ENCODE assay signal across 30 cellular contexts in genomic region chr16:64409762-64410161, GRCh38.
A peak's percentile ranks its signal among the peaks of the same experiment; 100 is the strongest.
DNase-seq lines count a peak whose midpoint lies in the region; ATAC-seq and TF ChIP-seq lines count a peak whose summit lies in the region.
"Had no signal": no experiment of that assay in that cellular context is flagged by ENCODE, and none has a peak within 500 bp of the region (broad histone marks: within the 10 kb centered on the region; RNA-seq: fewer than 3 reads in every experiment).

No MANE protein-coding gene starts in this region.

- H3K4me3 ChIP-seq in IMR-90 (ENCODE audit: insufficient read depth, low read depth, low read length): no peak overlapping the region
- H3K4me3 ChIP-seq in adrenal gland: no peak overlapping the region
- H3K4me3 ChIP-seq in testis: no peak overlapping the region
- H3K4me3 ChIP-seq: colonic mucosa, esophagus squamous epithelium, PC-9, thoracic aorta had no signal

- no peak overlapping the region for H3K18ac ChIP-seq in IMR-90 (ENCODE audit: low read depth, low read length)

- H2BK15ac ChIP-seq in IMR-90 (ENCODE audit: low read depth, low read length): no peak overlapping the region

- H2BK20ac ChIP-seq in IMR-90 (ENCODE audit: low read depth, low read length): no peak overlapping the region

- H3K9ac ChIP-seq in IMR-90 (ENCODE audit: low read depth, low read length): no peak overlapping the region

- H3K9me3 ChIP-seq in IMR-90 (ENCODE audit: control insufficient read depth, insufficient read depth, low read length) (no peaks in the 10 kb centered on the region), adrenal gland (replicated peaks in 1 of 3) (no peaks in the 10 kb centered on the region), testis (no peaks in the 10 kb centered on the region)
- H3K9me3 ChIP-seq: colonic mucosa, esophagus squamous epithelium, neutrophil, thoracic aorta had no signal

- no peak overlapping the region for H2AK5ac ChIP-seq in IMR-90 (ENCODE audit: low read depth, low read length)

- H3K4me1 ChIP-seq in IMR-90 (ENCODE audit: control insufficient read depth, insufficient read depth, low read length): no peaks in the 10 kb centered on the region
- H3K4me1 ChIP-seq in adrenal gland (replicated peaks in 1 of 2): peaks cover 15 to 19% of the 10 kb centered on the region in 2 donors
- H3K4me1 ChIP-seq in testis: peaks cover 6% of the 10 kb centered on the region
- H3K4me1 ChIP-seq: colonic mucosa, esophagus squamous epithelium had no signal

- H3K79me1 ChIP-seq in IMR-90 (ENCODE audit: low read depth in 1 of 2, low read length in 2 of 2): no peaks in the 10 kb centered on the region

- intact Hi-C loops in IMR-90 (cut with micrococcal nuclease) (no loop called here), adrenal gland (cut with DNase I) (loop anchor here in 1 of 2 donors (2.0 kb wide), 1 partner anchor 31 kb away; no protein-coding TSS in a partner anchor), left ventricle myocardium superior (cut with micrococcal nuclease) (no loop called here), testis (cut with DNase I; ENCODE audit: low total_unique reads) (no loop called here)

- no peaks in the 10 kb centered on the region for H3K9me1 ChIP-seq in IMR-90 (ENCODE audit: insufficient read depth, low read length)

- H2AK9ac ChIP-seq in IMR-90 (replicated peaks; ENCODE audit: low read depth, low read length, poor library complexity): no peak overlapping the region

- no peak overlapping the region for H3K27ac ChIP-seq in IMR-90 (ENCODE audit: insufficient read depth, low read length)
- H3K27ac ChIP-seq in adrenal gland: peak overlapping the region; percentile 4 to 72 (median 46)
- peak overlapping the region in 1 of 2 donors; percentile 31 for H3K27ac ChIP-seq in testis
- H3K27ac ChIP-seq: brain microvascular endothelial cell, colonic mucosa, esophagus squamous epithelium, neutrophil, PC-9, thoracic aorta had no signal

- H4K20me1 ChIP-seq in IMR-90 (ENCODE audit: insufficient read depth, low read length): no peaks in the 10 kb centered on the region

- no peak overlapping the region for H4K91ac ChIP-seq in IMR-90 (ENCODE audit: insufficient read depth, low read depth, low read length)

- CTCF ChIA-PET in IMR-90 (lab: Yijun Ruan, JAX): no interaction called here

- no peak overlapping the region for H2BK120ac ChIP-seq in IMR-90 (ENCODE audit: low read depth, low read length)

- peaks cover 2% of the 10 kb centered on the region; the same call in 1 of the 2 replicates for H3K27me3 ChIP-seq in IMR-90 (ENCODE audit: control insufficient read depth, insufficient read depth, low read length)
- no peaks in the 10 kb centered on the region for H3K27me3 ChIP-seq in adrenal gland
- no peaks in the 10 kb centered on the region for H3K27me3 ChIP-seq in testis
- H3K27me3 ChIP-seq: brain microvascular endothelial cell, colonic mucosa, esophagus squamous epithelium, neutrophil had no signal

- no peak overlapping the region for H2AFZ ChIP-seq in IMR-90 (replicated peaks; ENCODE audit: low read length, poor library complexity)
- H2AFZ ChIP-seq: PC-9 had no signal

- H4K5ac ChIP-seq in IMR-90 (ENCODE audit: low read depth, low read length): no peak overlapping the region

- no peak overlapping the region for H2BK5ac ChIP-seq in IMR-90 (ENCODE audit: low read depth, low read length, poor library complexity, severe bottlenecking)

- H3K4me2 ChIP-seq in IMR-90 (ENCODE audit: low read depth, low read length): no peak overlapping the region
- H3K4me2 ChIP-seq: PC-9 had no signal

- H3K4ac ChIP-seq in IMR-90 (ENCODE audit: low read depth, low read length): no peak overlapping the region

- dilution Hi-C loops in IMR-90 (cut with HindIII; ENCODE audit: low sequenced_read_pairs, unreplicated experiment): no loop called here

- no peak overlapping the region for H3K56ac ChIP-seq in IMR-90 (ENCODE audit: extremely low read depth, insufficient read depth, low read length)

- H3K36me3 ChIP-seq in IMR-90 (ENCODE audit: control insufficient read depth, insufficient read depth, low read length) (no peaks in the 10 kb centered on the region), adrenal gland (replicated peaks in 1 of 2) (no peaks in the 10 kb centered on the region), testis (ENCODE audit: low read depth, missing control alignments) (no peaks in the 10 kb centered on the region)
- H3K36me3 ChIP-seq: brain microvascular endothelial cell, colonic mucosa, esophagus squamous epithelium, neutrophil, thoracic aorta had no signal

- TF ChIP-seq CTCF in IMR-90 (conservative IDR thresholded peaks at IDR 0.05; ENCODE audit: low read depth, low read length): no peak
- no peak for TF ChIP-seq CTCF in adrenal gland (IDR thresholded peaks at IDR 0.05)
- TF ChIP-seq CTCF in testis (IDR thresholded peaks at IDR 0.05): no peak

- BruUV-seq in IMR-90 (replicated peaks; lab: Mats Ljungman, UMichigan): no TSS peak

- no peak overlapping the region for H3K14ac ChIP-seq in IMR-90 (replicated peaks; ENCODE audit: low read depth, low read length)

- DNase-seq in IMR-90 (no peak), adrenal gland (peak in 4 of 7 donors; percentile 25 to 53 (median 44)), left ventricle myocardium superior (no peak), stromal cell of bone marrow (ENCODE audit: low read depth) (peak; percentile 58), NOMO-1 treated with DMSO at 0.1 percent for 48 hours (lab: John Stamatoyannopoulos, UW; ENCODE audit: unreplicated experiment) (no peak), testis (no peak)
- DNase-seq: activated CD8-positive, alpha-beta T cell treated with anti-CD3 and anti-CD28 coated beads for 36 hours; activated effector memory CD4-positive, alpha-beta T cell treated with Interleukin-2 at 50 U/mL for 16 hours; activated naive CD8-positive, alpha-beta T cell treated with anti-CD3 and anti-CD28 coated beads, Interleukin-2, amount 10 ng/mL, durations not matched to agents 7 days and 5 days; brain microvascular endothelial cell; CD4-positive, alpha-beta memory T cell; colonic mucosa; effector memory CD8-positive, alpha-beta T cell; esophagus squamous epithelium; head of caudate nucleus; KBM-7; kidney glomerular epithelial cell; MM.1S; NCI-H1417; NCI-H2081; NCI-H446; NCI-H82; PC-9; SIG-M5; stimulated activated CD4-positive, alpha-beta T cell treated with anti-CD3 and anti-CD28 coated beads, Interleukin-4, amount 100 ng/mL, for 1 hour; T-cell had no signal

- ATAC-seq in IMR-90 (ENCODE audit: low read depth): no peak
- peak; percentile 60 for ATAC-seq in left ventricle myocardium superior
- no peak for ATAC-seq in GM18870 (IDR thresholded peaks at IDR 0.05; ENCODE audit: unreplicated experiment)
- ATAC-seq: activated CD8-positive, alpha-beta T cell treated with anti-CD3 and anti-CD28 coated beads for 36 hours; effector memory CD8-positive, alpha-beta T cell; stimulated activated memory B cell treated with anti-CD40 and anti-IgM and Interleukin-4, amounts not matched to agents 10 μg/mL and 1 μg/mL and 100 μg/mL, for 72 hours; T-cell had no signal

- POLR2A ChIA-PET in IMR-90 (lab: Charles Lee; ENCODE audit: unreplicated experiment): no interaction called here

- TF ChIP-seq RAD21 in IMR-90 (IDR thresholded peaks at IDR 0.05; ENCODE audit: low read length): no peak

- in situ Hi-C loops in IMR-90 (cut with MboI; ENCODE audit: low sequenced_read_pairs): no loop called here

- no peak for TF ChIP-seq POLR2A in IMR-90 (IDR thresholded peaks at IDR 0.05; ENCODE audit: low read depth, low read length)
- TF ChIP-seq POLR2A in adrenal gland (IDR thresholded peaks at IDR 0.05): no peak
- TF ChIP-seq POLR2A in testis (IDR thresholded peaks at IDR 0.05): no peak

- H4K8ac ChIP-seq in IMR-90 (ENCODE audit: low read depth in 2 of 2, low read length in 2 of 2): no peak overlapping the region

- H3K23ac ChIP-seq in IMR-90 (ENCODE audit: low read depth, low read length): no peak overlapping the region

- no CpG with 5 or more reads among the region's 5 CpGs for WGBS in IMR-90 (ENCODE audit: extremely low coverage in 2 of 2, insufficient read length in 1 of 2), 2 experiments
- WGBS in adrenal gland, 4 donors: 30 to 40% (median 36%) methylated on average over 5 of the region's 5 CpGs
- 50 to 65% methylated on average over 5 of the region's 5 CpGs for WGBS in testis, 2 donors

TF ChIP-seq in IMR-90, 13 proteins besides CTCF, POLR2A, EP300 and RAD21:
- TF ChIP-seq SMC3 (IDR thresholded peaks at IDR 0.05; ENCODE audit: low read depth, low read length) (no peak), CEBPB (IDR thresholded peaks at IDR 0.05; ENCODE audit: low read depth, low read length) (peak; percentile 44)

Comparison
In these comparisons a context has a peak if more than half of its experiments do, and no peak if none do; other contexts are left out.
1. DNase-seq: peak in adrenal gland (4 of 7) and stromal cell of bone marrow (single experiment); none in IMR-90 (single experiment), left ventricle myocardium superior (single experiment), NOMO-1 treated with DMSO at 0.1 percent for 48 hours (single experiment) and testis (single experiment).